1 cellular context compared by ENCODE assay signal in genomic region chr19:4375620-4376228, GRCh38.
TF ChIP-seq lines count a peak whose summit lies in the region.

No MANE protein-coding gene starts in this region.

TF ChIP-seq in GM12878, 131 proteins besides CTCF, POLR2A, EP300 and RAD21 (continued from another document):
- TF ChIP-seq CUX1 (IDR thresholded peaks at IDR 0.05; ENCODE audit: insufficient replicate concordance, low read depth, low read length): peak; percentile 23
- no peak for TF ChIP-seq PKNOX1 (IDR thresholded peaks at IDR 0.05)
- no peak for TF ChIP-seq YY1 (IDR thresholded peaks at IDR 0.05; ENCODE audit: low read depth, low read length)
- no peak for TF ChIP-seq WRNIP1 (IDR thresholded peaks at IDR 0.05; ENCODE audit: borderline replicate concordance, low read depth, low read length)
- TF ChIP-seq CBX5 (IDR thresholded peaks at IDR 0.05; ENCODE audit: low read depth): no peak
- peak; percentile 66; the same call in 1 of the 2 replicates for TF ChIP-seq CREM (IDR thresholded peaks at IDR 0.05; ENCODE audit: low read depth)
- no peak for TF ChIP-seq POU2F2 (IDR thresholded peaks at IDR 0.05; ENCODE audit: borderline replicate concordance, low read depth, low read length)
- TF ChIP-seq ZBTB4 (CRISPR knock-in tag; IDR thresholded peaks at IDR 0.05): no peak
- no peak for TF ChIP-seq BCLAF1 (IDR thresholded peaks at IDR 0.05)
- no peak for TF ChIP-seq ZNF274 (IDR thresholded peaks at IDR 0.05; ENCODE audit: insufficient read depth, insufficient read length)
- TF ChIP-seq GABPA (IDR thresholded peaks at IDR 0.05; ENCODE audit: low read depth): no peak
- no peak; the same call in 1 of the 2 replicates for TF ChIP-seq DPF2 (IDR thresholded peaks at IDR 0.05)
- TF ChIP-seq CHD1 (IDR thresholded peaks at IDR 0.05; ENCODE audit: low read depth, low read length): no peak
- peak; percentile 71; the same call in 1 of the 2 replicates for TF ChIP-seq PAX5 (IDR thresholded peaks at IDR 0.05; ENCODE audit: borderline replicate concordance, low read depth, low read length)
- peak; percentile 43 for TF ChIP-seq JUNB (IDR thresholded peaks at IDR 0.05)
- TF ChIP-seq SMAD5 (IDR thresholded peaks at IDR 0.05; ENCODE audit: low read depth): no peak
- no peak for TF ChIP-seq CEBPZ (IDR thresholded peaks at IDR 0.05; ENCODE audit: low read depth, low read length)
- no peak for TF ChIP-seq STAT3 (IDR thresholded peaks at IDR 0.05; ENCODE audit: low read depth, low read length)
- no peak for TF ChIP-seq SIX5 (IDR thresholded peaks at IDR 0.05; ENCODE audit: low read depth, low read length, severe bottlenecking)
- TF ChIP-seq KAT2A (conservative IDR thresholded peaks at IDR 0.05; ENCODE audit: control insufficient read depth, low read depth, low read length): no peak
- no peak for TF ChIP-seq NFXL1 (IDR thresholded peaks at IDR 0.05; ENCODE audit: borderline replicate concordance)
- no peak for TF ChIP-seq EGR1 (IDR thresholded peaks at IDR 0.05; ENCODE audit: borderline replicate concordance in 1 of 2, low read depth in 2 of 2, low read length in 2 of 2)
- TF ChIP-seq RELB (IDR thresholded peaks at IDR 0.05; ENCODE audit: low read depth): peak; percentile 48; the same call in 1 of the 2 replicates
- no peak for TF ChIP-seq SKIL (IDR thresholded peaks at IDR 0.05; ENCODE audit: low read depth, poor library complexity, severe bottlenecking)
